18 cellular contexts compared by ENCODE assay signal in the genomic region with DNA sequence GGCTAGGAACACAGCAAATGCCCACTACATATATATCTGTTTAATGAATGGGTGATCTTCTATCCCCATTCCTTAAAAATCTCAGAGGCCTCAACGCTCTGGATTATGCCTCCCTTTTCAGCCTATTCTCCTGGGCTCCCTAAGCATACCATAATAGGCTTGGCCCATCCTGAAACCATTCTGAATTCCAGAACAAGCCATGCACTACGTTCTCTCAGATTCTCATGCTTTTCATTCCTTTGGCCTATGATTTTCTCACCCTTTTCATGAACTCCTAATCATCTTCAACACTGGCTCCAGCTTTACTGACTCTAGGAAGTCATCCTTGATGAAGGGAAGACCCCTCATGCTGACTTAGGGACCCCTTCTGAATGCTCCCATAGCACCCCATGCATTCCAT.
A peak's percentile ranks its signal among the peaks of the same experiment; 100 is the strongest.
DNase-seq lines count a peak whose midpoint lies in the region; ATAC-seq and TF ChIP-seq lines count a peak whose summit lies in the region.
"Had no signal": no experiment of that assay in that cellular context is flagged by ENCODE, and none has a peak within 500 bp of the region (broad histone marks: within the 10 kb centered on the region; RNA-seq: fewer than 3 reads in every experiment).

No MANE protein-coding gene starts in this region.

- no peaks in the 10 kb centered on the region for H3K4me1 ChIP-seq in testis
- H3K4me1 ChIP-seq: A549, Caco-2 had no signal

- 85 to 90% methylated on average over 2 of the region's 2 CpGs for WGBS in testis, 2 donors

- intact Hi-C loops in testis (cut with DNase I; ENCODE audit: low total_unique reads) = no loop called here

- no peak overlapping the region for H3K27ac ChIP-seq in brain microvascular endothelial cell
- H3K27ac ChIP-seq in testis = no peak overlapping the region
- H3K27ac ChIP-seq: A549, BLaER1, HL-60 had no signal

- H3K36me3 ChIP-seq in brain microvascular endothelial cell (replicated peaks) (peaks cover 2% of the 10 kb centered on the region), testis (ENCODE audit: low read depth, missing control alignments) (peaks cover 3% of the 10 kb centered on the region)

- TF ChIP-seq CTCF in AG10803 (conservative IDR thresholded peaks at IDR 0.05; ENCODE audit: low read length) = no peak
- no peak for TF ChIP-seq CTCF in brain microvascular endothelial cell (IDR thresholded peaks at IDR 0.05; ENCODE audit: low read depth, low read length, missing control alignments)
- TF ChIP-seq CTCF in testis (IDR thresholded peaks at IDR 0.05) = no peak
- no peak for TF ChIP-seq CTCF in GM10266 (IDR thresholded peaks at IDR 0.05; ENCODE audit: control insufficient read depth, insufficient read depth, low read depth, missing control alignments)

- DNase-seq in AG10803 (ENCODE audit: low read depth) (peak; percentile 43), brain microvascular endothelial cell (peak; percentile 2), iris pigment epithelial cell (ENCODE audit: low read depth) (peak; percentile 10), renal cortical epithelial cell (ENCODE audit: low read depth) (peak; percentile 16), testis (no peak), GM10266 (ENCODE audit: extremely low spot score) (no peak)
- DNase-seq: AML-193; Caco-2; CD8-positive, alpha-beta memory T cell; DND-41; GF-D8; HCEC 1CT; HFFc6 had no signal

- in situ Hi-C loops in brain microvascular endothelial cell (cut with HindIII; ENCODE audit: low pct_ligation_motif_present, low sequenced_read_pairs) = no loop called here

- ATAC-seq in HG02642 (IDR thresholded peaks at IDR 0.05; ENCODE audit: poor library complexity, unreplicated experiment) (no peak), GM21619 (IDR thresholded peaks at IDR 0.05; ENCODE audit: unreplicated experiment) (no peak)
- ATAC-seq: A549 had no signal

- H3K27me3 ChIP-seq in brain microvascular endothelial cell (replicated peaks) = no peaks in the 10 kb centered on the region
- no peaks in the 10 kb centered on the region for H3K27me3 ChIP-seq in testis
- H3K27me3 ChIP-seq: BLaER1 had no signal

- no peaks in the 10 kb centered on the region for H3K9me3 ChIP-seq in testis
- H3K9me3 ChIP-seq: A549, BLaER1, Caco-2 had no signal

- H3K4me3 ChIP-seq in AG10803 (ENCODE audit: low read length) (no peak overlapping the region), brain microvascular endothelial cell (ENCODE audit: low read depth, low read length) (no peak overlapping the region), testis (no peak overlapping the region)
- H3K4me3 ChIP-seq: A549, BLaER1 had no signal

- TF ChIP-seq POLR2A in testis (IDR thresholded peaks at IDR 0.05) = no peak

Comparison
In these comparisons a context has a peak if more than half of its experiments do, and no peak if none do; other contexts are left out.
1. DNase-seq: peak in AG10803 (single experiment), brain microvascular endothelial cell (single experiment), iris pigment epithelial cell (single experiment) and renal cortical epithelial cell (single experiment); none in testis (single experiment) and GM10266 (single experiment).